8 cellular contexts compared by ENCODE assay signal in the genomic region with DNA sequence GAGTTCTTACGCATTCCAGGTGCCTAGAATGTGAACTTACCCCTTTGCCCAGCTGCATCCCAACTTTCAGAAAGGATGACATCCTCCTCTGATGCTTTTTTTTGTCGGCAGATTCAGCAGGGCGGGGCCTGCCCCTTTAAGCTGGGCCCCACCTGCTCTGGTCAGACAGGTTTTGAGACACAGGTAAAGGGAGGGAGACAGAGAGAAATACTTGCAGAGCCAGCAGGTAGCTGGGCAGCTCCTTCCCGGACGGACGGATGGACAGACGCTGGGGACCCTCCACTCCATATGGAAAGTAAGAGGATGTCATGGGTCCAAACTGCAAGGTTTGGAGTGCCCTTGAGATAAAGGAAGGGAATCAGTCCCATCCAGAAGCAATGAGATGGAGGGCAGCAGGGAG. TPM values are rescaled to one million over a fixed set of nuclear protein-coding genes. Genes with fewer than 3 reads are reported as not detected.
DNase-seq lines count a peak whose midpoint lies in the region; ATAC-seq and TF ChIP-seq lines count a peak whose summit lies in the region.

A gene with protein sequence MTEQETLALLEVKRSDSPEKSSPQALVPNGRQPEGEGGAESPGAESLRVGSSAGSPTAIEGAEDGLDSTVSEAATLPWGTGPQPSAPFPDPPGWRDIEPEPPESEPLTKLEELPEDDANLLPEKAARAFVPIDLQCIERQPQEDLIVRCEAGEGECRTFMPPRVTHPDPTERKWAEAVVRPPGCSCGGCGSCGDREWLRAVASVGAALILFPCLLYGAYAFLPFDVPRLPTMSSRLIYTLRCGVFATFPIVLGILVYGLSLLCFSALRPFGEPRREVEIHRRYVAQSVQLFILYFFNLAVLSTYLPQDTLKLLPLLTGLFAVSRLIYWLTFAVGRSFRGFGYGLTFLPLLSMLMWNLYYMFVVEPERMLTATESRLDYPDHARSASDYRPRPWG (plus strand): TSS at position 214 of the 400 bp plus-strand sequence. CDS start 902 bp downstream, outside the sequence.

- no peaks in the 10 kb centered on the region for H3K27me3 ChIP-seq in gastroesophageal sphincter

- H3K4me3 ChIP-seq in HEK293 (ENCODE audit: low read depth, low read length) (peak within 1 kb of the TSS; percentile 91), gastroesophageal sphincter (peak within 1 kb of the TSS; percentile 82 to 95), skin epidermis (peak within 1 kb of the TSS; percentile 60 to 90 (median 72))

- CTCF ChIA-PET in HEK293 (lab: Yijun Ruan, JAX): interaction anchor here (1.1 to 1.2 kb wide), 2 partner anchors 162 to 187 kb away, joined by 3 to 4 read pairs; no protein-coding TSS in a partner anchor

- peak within 1 kb of the TSS; percentile 67; the same call in 1 of the 2 replicates for H3K27ac ChIP-seq in HEK293 (ENCODE audit: extremely low read depth, low read depth, low read length)
- H3K27ac ChIP-seq in VCaP: peak within 1 kb of the TSS; percentile 92
- peak within 1 kb of the TSS; percentile 8 to 91 (median 91) for H3K27ac ChIP-seq in gastroesophageal sphincter
- peak within 1 kb of the TSS in 20 of 21 experiments; percentile 88 to 99 (median 95) for H3K27ac ChIP-seq in skin epidermis

- 80 to 100% methylated on average over 2 of the region's 7 CpGs for WGBS in gastroesophageal sphincter (ENCODE audit: low coverage in 1 of 2), 2 donors

- H3K36me3 ChIP-seq in HEK293 (ENCODE audit: control insufficient read depth in 2 of 2, insufficient read depth in 1 of 2, low read length in 2 of 2) (peaks cover 4 to 45% of the 10 kb centered on the region in 2 experiments; a peak in 2 of 3 replicates), gastroesophageal sphincter (peaks cover 0 to 31% of the 10 kb centered on the region in 2 donors)

- no peak for TF ChIP-seq POLR2A in gastroesophageal sphincter (IDR thresholded peaks at IDR 0.05)

- TF ChIP-seq CTCF in HEK293 (tag by site-specific recombination; IDR thresholded peaks at IDR 0.05) (no peak), VCaP (conservative IDR thresholded peaks at IDR 0.05) (no peak), gastroesophageal sphincter (IDR thresholded peaks at IDR 0.05) (no peak), GM10266 (IDR thresholded peaks at IDR 0.05; ENCODE audit: control insufficient read depth, insufficient read depth, low read depth, missing control alignments) (no peak)

- peaks cover 4% of the 10 kb centered on the region; the same call in 1 of the 2 replicates for H3K4me1 ChIP-seq in HEK293 (ENCODE audit: control insufficient read depth, insufficient read depth, low read length)
- H3K4me1 ChIP-seq in gastroesophageal sphincter: peaks cover 4 to 43% (median 17%) of the 10 kb centered on the region in 3 donors

- no peaks in the 10 kb centered on the region for H3K9me3 ChIP-seq in HEK293 (ENCODE audit: control insufficient read depth, insufficient read depth, low read depth, low read length)
- H3K9me3 ChIP-seq in gastroesophageal sphincter: no peaks in the 10 kb centered on the region

- ATAC-seq in gastroesophageal sphincter: no peak

- no peak for TF ChIP-seq EP300 in gastroesophageal sphincter (IDR thresholded peaks at IDR 0.05)

- DNase-seq in HCEC 1CT (no peak), NOMO-1 treated with DMSO at 0.1 percent for 48 hours (lab: John Stamatoyannopoulos, UW; ENCODE audit: unreplicated experiment) (no peak), GM10266 (ENCODE audit: extremely low spot score) (no peak)
- DNase-seq in stimulated activated CD4-positive, alpha-beta T cell treated with anti-CD3 and anti-CD28 coated beads, Interleukin-1b, Interleukin-23, amount 100 ng/mL, for 48 hours: no peak

- POLR2A ChIA-PET in HEK293 (lab: Yijun Ruan, JAX): interaction anchor here (1.0 to 1.8 kb wide), 2 partner anchors 10 to 54 kb away, joined by 4 to 10 read pairs; a partner anchor contains a TSS

TF ChIP-seq in HEK293, 187 proteins besides CTCF, POLR2A, EP300 and RAD21:
- no peak for TF ChIP-seq ZNF473 (tag by site-specific recombination; IDR thresholded peaks at IDR 0.05)
- no peak for TF ChIP-seq ZBTB48 (tag by site-specific recombination; IDR thresholded peaks at IDR 0.05)
- no peak for TF ChIP-seq ZBTB7A (tag by site-specific recombination; IDR thresholded peaks at IDR 0.05; ENCODE audit: low read depth)
- TF ChIP-seq ZNF341 (tag by site-specific recombination; IDR thresholded peaks at IDR 0.05; ENCODE audit: low read depth): no peak
- TF ChIP-seq ZFP69B (tag by site-specific recombination; IDR thresholded peaks at IDR 0.05): peak; percentile 59; the same call in 1 of the 2 replicates
- TF ChIP-seq ZNF311 (tag by site-specific recombination; IDR thresholded peaks at IDR 0.05; ENCODE audit: borderline replicate concordance): no peak
- TF ChIP-seq ZNF791 (tag by site-specific recombination; IDR thresholded peaks at IDR 0.05): no peak
- TF ChIP-seq HOXC10 (CRISPR knock-in tag; IDR thresholded peaks at IDR 0.05): no peak
- no peak for TF ChIP-seq MEIS1 (CRISPR knock-in tag; IDR thresholded peaks at IDR 0.05; ENCODE audit: borderline replicate concordance)
- TF ChIP-seq, protein P1, sequence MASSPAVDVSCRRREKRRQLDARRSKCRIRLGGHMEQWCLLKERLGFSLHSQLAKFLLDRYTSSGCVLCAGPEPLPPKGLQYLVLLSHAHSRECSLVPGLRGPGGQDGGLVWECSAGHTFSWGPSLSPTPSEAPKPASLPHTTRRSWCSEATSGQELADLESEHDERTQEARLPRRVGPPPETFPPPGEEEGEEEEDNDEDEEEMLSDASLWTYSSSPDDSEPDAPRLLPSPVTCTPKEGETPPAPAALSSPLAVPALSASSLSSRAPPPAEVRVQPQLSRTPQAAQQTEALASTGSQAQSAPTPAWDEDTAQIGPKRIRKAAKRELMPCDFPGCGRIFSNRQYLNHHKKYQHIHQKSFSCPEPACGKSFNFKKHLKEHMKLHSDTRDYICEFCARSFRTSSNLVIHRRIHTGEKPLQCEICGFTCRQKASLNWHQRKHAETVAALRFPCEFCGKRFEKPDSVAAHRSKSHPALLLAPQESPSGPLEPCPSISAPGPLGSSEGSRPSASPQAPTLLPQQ (tag by site-specific recombination; IDR thresholded peaks at IDR 0.05): peak; percentile 66
- TF ChIP-seq TRIM28 (IDR thresholded peaks at IDR 0.05; ENCODE audit: borderline replicate concordance, low read length): no peak
- TF ChIP-seq, protein P2, sequence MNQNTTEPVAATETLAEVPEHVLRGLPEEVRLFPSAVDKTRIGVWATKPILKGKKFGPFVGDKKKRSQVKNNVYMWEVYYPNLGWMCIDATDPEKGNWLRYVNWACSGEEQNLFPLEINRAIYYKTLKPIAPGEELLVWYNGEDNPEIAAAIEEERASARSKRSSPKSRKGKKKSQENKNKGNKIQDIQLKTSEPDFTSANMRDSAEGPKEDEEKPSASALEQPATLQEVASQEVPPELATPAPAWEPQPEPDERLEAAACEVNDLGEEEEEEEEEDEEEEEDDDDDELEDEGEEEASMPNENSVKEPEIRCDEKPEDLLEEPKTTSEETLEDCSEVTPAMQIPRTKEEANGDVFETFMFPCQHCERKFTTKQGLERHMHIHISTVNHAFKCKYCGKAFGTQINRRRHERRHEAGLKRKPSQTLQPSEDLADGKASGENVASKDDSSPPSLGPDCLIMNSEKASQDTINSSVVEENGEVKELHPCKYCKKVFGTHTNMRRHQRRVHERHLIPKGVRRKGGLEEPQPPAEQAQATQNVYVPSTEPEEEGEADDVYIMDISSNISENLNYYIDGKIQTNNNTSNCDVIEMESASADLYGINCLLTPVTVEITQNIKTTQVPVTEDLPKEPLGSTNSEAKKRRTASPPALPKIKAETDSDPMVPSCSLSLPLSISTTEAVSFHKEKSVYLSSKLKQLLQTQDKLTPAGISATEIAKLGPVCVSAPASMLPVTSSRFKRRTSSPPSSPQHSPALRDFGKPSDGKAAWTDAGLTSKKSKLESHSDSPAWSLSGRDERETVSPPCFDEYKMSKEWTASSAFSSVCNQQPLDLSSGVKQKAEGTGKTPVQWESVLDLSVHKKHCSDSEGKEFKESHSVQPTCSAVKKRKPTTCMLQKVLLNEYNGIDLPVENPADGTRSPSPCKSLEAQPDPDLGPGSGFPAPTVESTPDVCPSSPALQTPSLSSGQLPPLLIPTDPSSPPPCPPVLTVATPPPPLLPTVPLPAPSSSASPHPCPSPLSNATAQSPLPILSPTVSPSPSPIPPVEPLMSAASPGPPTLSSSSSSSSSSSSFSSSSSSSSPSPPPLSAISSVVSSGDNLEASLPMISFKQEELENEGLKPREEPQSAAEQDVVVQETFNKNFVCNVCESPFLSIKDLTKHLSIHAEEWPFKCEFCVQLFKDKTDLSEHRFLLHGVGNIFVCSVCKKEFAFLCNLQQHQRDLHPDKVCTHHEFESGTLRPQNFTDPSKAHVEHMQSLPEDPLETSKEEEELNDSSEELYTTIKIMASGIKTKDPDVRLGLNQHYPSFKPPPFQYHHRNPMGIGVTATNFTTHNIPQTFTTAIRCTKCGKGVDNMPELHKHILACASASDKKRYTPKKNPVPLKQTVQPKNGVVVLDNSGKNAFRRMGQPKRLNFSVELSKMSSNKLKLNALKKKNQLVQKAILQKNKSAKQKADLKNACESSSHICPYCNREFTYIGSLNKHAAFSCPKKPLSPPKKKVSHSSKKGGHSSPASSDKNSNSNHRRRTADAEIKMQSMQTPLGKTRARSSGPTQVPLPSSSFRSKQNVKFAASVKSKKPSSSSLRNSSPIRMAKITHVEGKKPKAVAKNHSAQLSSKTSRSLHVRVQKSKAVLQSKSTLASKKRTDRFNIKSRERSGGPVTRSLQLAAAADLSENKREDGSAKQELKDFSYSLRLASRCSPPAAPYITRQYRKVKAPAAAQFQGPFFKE (tag by site-specific recombination; IDR thresholded peaks at IDR 0.05; ENCODE audit: borderline replicate concordance): no peak
- no peak for TF ChIP-seq ZNF2 (tag by site-specific recombination; IDR thresholded peaks at IDR 0.05)

RNA-seq across cellular contexts. Expression of the gene that starts here (rescaled TPM):
- 1 to 10 TPM; 1.6 to 4.7 (median 3.2) TPM for total RNA-seq in gastroesophageal sphincter
